ENCODE assay signal across 19 cellular contexts in genomic region chr12:56486694-56487093, GRCh38. TPM values are rescaled to one million over a fixed set of nuclear protein-coding genes. Genes with fewer than 3 reads are reported as not detected.
DNase-seq lines count a peak whose midpoint lies in the region; ATAC-seq lines count a peak whose summit lies in the region.
"Had no signal": no experiment of that assay in that cellular context is flagged by ENCODE, and none has a peak within 500 bp of the region (broad histone marks: within the 10 kb centered on the region; RNA-seq: fewer than 3 reads in every experiment).

No MANE protein-coding gene starts in this region.

- DNase-seq in activated naive CD8-positive, alpha-beta T cell treated with anti-CD3 and anti-CD28 coated beads, Interleukin-2, amount 50 U/mL, for 24 hours = no peak
- DNase-seq in activated T-helper 1 cell treated with anti-CD3 and anti-CD28 coated beads, Interleukin-12 subunit alpha, Interleukin-12 subunit beta, Interleukin-2, Interleukin-4 antibody, amounts not matched to agents 30 ng/mL and 10 ng/mL and 1 ng/mL, durations not matched to agents 14 hours and 24 hours and 36 hours (ENCODE audit: low spot score) = no peak
- DNase-seq in immature natural killer cell (no peak), NCI-H187 (lab: John Stamatoyannopoulos, UW) (no peak), islet precursor cell (no peak)
- DNase-seq in stimulated activated effector memory CD8-positive, alpha-beta T cell treated with anti-CD3 and anti-CD28 coated beads, Interleukin-12 subunit alpha, Interleukin-12 subunit beta, amount 100 ng/mL, for 72 hours (ENCODE audit: low spot score in 2 of 2) = no peak
- DNase-seq: activated CD4-positive, alpha-beta T cell treated with anti-CD3 and anti-CD28 coated beads for 4 hours; activated CD8-positive, alpha-beta memory T cell treated with anti-CD3 and anti-CD28 coated beads, Interleukin-2, amount 50 U/mL, for 48 hours; brain microvascular endothelial cell; GDM1; HCEC 1CT; heart right ventricle; MM.1S; uterus had no signal

- no peaks in the 10 kb centered on the region for H3K36me3 Mint-ChIP-seq in activated naive CD8-positive, alpha-beta T cell
- H3K36me3 Mint-ChIP-seq in activated naive CD8-positive, alpha-beta T cell treated with anti-CD3 and anti-CD28 coated beads, Interleukin-2, amount 50 U/mL, for 24 hours (ENCODE audit: low read depth) = peaks cover 3% of the 10 kb centered on the region
- no peaks in the 10 kb centered on the region for H3K36me3 Mint-ChIP-seq in activated T-helper 1 cell treated with anti-CD3 and anti-CD28 coated beads, Interleukin-12 subunit alpha, Interleukin-12 subunit beta, Interleukin-2, Interleukin-4 antibody, amounts not matched to agents 30 ng/mL and 10 ng/mL and 1 ng/mL, durations not matched to agents 14 hours and 24 hours and 36 hours (ENCODE audit: low read depth)
- H3K36me3 Mint-ChIP-seq in immature natural killer cell = peaks cover 0 to 3% (median 0%) of the 10 kb centered on the region in 3 donors
- no peaks in the 10 kb centered on the region for H3K36me3 Mint-ChIP-seq in stimulated activated effector memory CD8-positive, alpha-beta T cell treated with anti-CD3 and anti-CD28 coated beads, Interleukin-12 subunit alpha, Interleukin-12 subunit beta, amount 100 ng/mL, for 72 hours
- H3K36me3 Mint-ChIP-seq: activated naive CD4-positive, alpha-beta T cell treated with anti-CD3 and anti-CD28 coated beads, Interleukin-2, amount 50 U/mL, for 24 hours had no signal

- intact Hi-C loops in activated T-helper 1 cell treated with anti-CD3 and anti-CD28 coated beads, Interleukin-12 subunit alpha, Interleukin-12 subunit beta, Interleukin-2, Interleukin-4 antibody, amounts not matched to agents 30 ng/mL and 10 ng/mL and 1 ng/mL, durations not matched to agents 14 hours and 24 hours and 36 hours (cut with micrococcal nuclease) = no loop called here

- H3K27me3 Mint-ChIP-seq in activated naive CD8-positive, alpha-beta T cell = peaks cover 3% of the 10 kb centered on the region
- peaks cover 37% of the 10 kb centered on the region for H3K27me3 Mint-ChIP-seq in activated naive CD8-positive, alpha-beta T cell treated with anti-CD3 and anti-CD28 coated beads, Interleukin-2, amount 50 U/mL, for 24 hours
- peaks cover 48% of the 10 kb centered on the region for H3K27me3 Mint-ChIP-seq in activated T-helper 1 cell treated with anti-CD3 and anti-CD28 coated beads, Interleukin-12 subunit alpha, Interleukin-12 subunit beta, Interleukin-2, Interleukin-4 antibody, amounts not matched to agents 30 ng/mL and 10 ng/mL and 1 ng/mL, durations not matched to agents 14 hours and 24 hours and 36 hours (ENCODE audit: insufficient read depth)
- H3K27me3 Mint-ChIP-seq in immature natural killer cell (ENCODE audit: low read depth in 3 of 3) = peaks cover 2 to 17% (median 11%) of the 10 kb centered on the region in 3 donors

- no peak for ATAC-seq in activated naive CD8-positive, alpha-beta T cell treated with anti-CD3 and anti-CD28 coated beads, Interleukin-2, amount 50 U/mL, for 24 hours
- ATAC-seq in stimulated activated effector memory CD8-positive, alpha-beta T cell treated with anti-CD3 and anti-CD28 coated beads, Interleukin-12 subunit alpha, Interleukin-12 subunit beta, amount 100 ng/mL, for 72 hours = no peak
- no peak for ATAC-seq in GM21529 (IDR thresholded peaks at IDR 0.05; ENCODE audit: unreplicated experiment)

- peak overlapping the region; percentile 90 for H3K4me3 Mint-ChIP-seq in activated naive CD8-positive, alpha-beta T cell
- no peak overlapping the region for H3K4me3 Mint-ChIP-seq in activated naive CD8-positive, alpha-beta T cell treated with anti-CD3 and anti-CD28 coated beads, Interleukin-2, amount 50 U/mL, for 24 hours
- H3K4me3 Mint-ChIP-seq in activated T-helper 1 cell treated with anti-CD3 and anti-CD28 coated beads, Interleukin-12 subunit alpha, Interleukin-12 subunit beta, Interleukin-2, Interleukin-4 antibody, amounts not matched to agents 30 ng/mL and 10 ng/mL and 1 ng/mL, durations not matched to agents 14 hours and 24 hours and 36 hours = peak overlapping the region; percentile 85
- H3K4me3 Mint-ChIP-seq in immature natural killer cell = peak overlapping the region in 4 of 5 donors; percentile 33 to 88 (median 76)
- peak overlapping the region; percentile 84 for H3K4me3 Mint-ChIP-seq in stimulated activated effector memory CD8-positive, alpha-beta T cell treated with anti-CD3 and anti-CD28 coated beads, Interleukin-12 subunit alpha, Interleukin-12 subunit beta, amount 100 ng/mL, for 72 hours

- H3K4me1 Mint-ChIP-seq in activated naive CD8-positive, alpha-beta T cell (ENCODE audit: low read depth) = peaks cover 15% of the 10 kb centered on the region
- H3K4me1 Mint-ChIP-seq in activated naive CD8-positive, alpha-beta T cell treated with anti-CD3 and anti-CD28 coated beads, Interleukin-2, amount 50 U/mL, for 24 hours = peaks cover 18% of the 10 kb centered on the region
- peaks cover 22% of the 10 kb centered on the region for H3K4me1 Mint-ChIP-seq in activated T-helper 1 cell treated with anti-CD3 and anti-CD28 coated beads, Interleukin-12 subunit alpha, Interleukin-12 subunit beta, Interleukin-2, Interleukin-4 antibody, amounts not matched to agents 30 ng/mL and 10 ng/mL and 1 ng/mL, durations not matched to agents 14 hours and 24 hours and 36 hours (ENCODE audit: low read depth)
- H3K4me1 Mint-ChIP-seq in immature natural killer cell = peaks cover 14 to 18% of the 10 kb centered on the region in 2 donors
- peaks cover 17% of the 10 kb centered on the region for H3K4me1 Mint-ChIP-seq in stimulated activated effector memory CD8-positive, alpha-beta T cell treated with anti-CD3 and anti-CD28 coated beads, Interleukin-12 subunit alpha, Interleukin-12 subunit beta, amount 100 ng/mL, for 72 hours

- H3K9me3 Mint-ChIP-seq in activated naive CD8-positive, alpha-beta T cell (ENCODE audit: low read depth) = no peaks in the 10 kb centered on the region
- no peaks in the 10 kb centered on the region for H3K9me3 Mint-ChIP-seq in activated naive CD8-positive, alpha-beta T cell treated with anti-CD3 and anti-CD28 coated beads, Interleukin-2, amount 50 U/mL, for 24 hours
- H3K9me3 Mint-ChIP-seq in activated T-helper 1 cell treated with anti-CD3 and anti-CD28 coated beads, Interleukin-12 subunit alpha, Interleukin-12 subunit beta, Interleukin-2, Interleukin-4 antibody, amounts not matched to agents 30 ng/mL and 10 ng/mL and 1 ng/mL, durations not matched to agents 14 hours and 24 hours and 36 hours = no peaks in the 10 kb centered on the region
- H3K9me3 Mint-ChIP-seq in immature natural killer cell = peaks cover 0 to 4% (median 0%) of the 10 kb centered on the region in 6 donors
- peaks cover 2% of the 10 kb centered on the region for H3K9me3 Mint-ChIP-seq in stimulated activated effector memory CD8-positive, alpha-beta T cell treated with anti-CD3 and anti-CD28 coated beads, Interleukin-12 subunit alpha, Interleukin-12 subunit beta, amount 100 ng/mL, for 72 hours
- H3K9me3 Mint-ChIP-seq: activated naive CD4-positive, alpha-beta T cell treated with anti-CD3 and anti-CD28 coated beads, Interleukin-2, amount 50 U/mL, for 24 hours had no signal

- H3K27ac Mint-ChIP-seq in activated naive CD8-positive, alpha-beta T cell = no peak overlapping the region
- H3K27ac Mint-ChIP-seq in activated naive CD8-positive, alpha-beta T cell treated with anti-CD3 and anti-CD28 coated beads, Interleukin-2, amount 50 U/mL, for 24 hours = no peak overlapping the region
- H3K27ac Mint-ChIP-seq in activated T-helper 1 cell treated with anti-CD3 and anti-CD28 coated beads, Interleukin-12 subunit alpha, Interleukin-12 subunit beta, Interleukin-2, Interleukin-4 antibody, amounts not matched to agents 30 ng/mL and 10 ng/mL and 1 ng/mL, durations not matched to agents 14 hours and 24 hours and 36 hours = no peak overlapping the region
- peak overlapping the region in 1 of 6 donors; percentile 50 for H3K27ac Mint-ChIP-seq in immature natural killer cell
- H3K27ac Mint-ChIP-seq in stimulated activated effector memory CD8-positive, alpha-beta T cell treated with anti-CD3 and anti-CD28 coated beads, Interleukin-12 subunit alpha, Interleukin-12 subunit beta, amount 100 ng/mL, for 72 hours = no peak overlapping the region

RNA-seq across cellular contexts. Expression of gene GLS2, which starts 1.3 kb away (rescaled TPM):
- total RNA-seq in activated T-helper 1 cell treated with anti-CD3 and anti-CD28 coated beads, Interleukin-12 subunit alpha, Interleukin-12 subunit beta, Interleukin-2, Interleukin-4 antibody, amounts not matched to agents 30 ng/mL and 10 ng/mL and 1 ng/mL, durations not matched to agents 14 hours and 24 hours and 36 hours = 1.5 and 2.6 TPM in 2 replicates
- polyA plus RNA-seq in immature natural killer cell = 1 to 10 TPM in 2 of 3 donors, under 1 TPM in 1; 0.57 to 2.0 (median 1.2) TPM
- total RNA-seq: SJSA1 had no signal

RNA-seq across cellular contexts. Expression of gene SPRYD4, which starts 18.3 kb away (rescaled TPM):
- 5.0 and 5.5 TPM in 2 replicates for total RNA-seq in activated T-helper 1 cell treated with anti-CD3 and anti-CD28 coated beads, Interleukin-12 subunit alpha, Interleukin-12 subunit beta, Interleukin-2, Interleukin-4 antibody, amounts not matched to agents 30 ng/mL and 10 ng/mL and 1 ng/mL, durations not matched to agents 14 hours and 24 hours and 36 hours
- polyA plus RNA-seq in immature natural killer cell = 1 to 10 TPM in 2 of 3 donors, under 1 TPM in 1; 0.82 to 1.1 (median 1.1) TPM

RNA-seq across cellular contexts. Expression of gene MIP, which starts 32.2 kb away (rescaled TPM):
- total RNA-seq in activated T-helper 1 cell treated with anti-CD3 and anti-CD28 coated beads, Interleukin-12 subunit alpha, Interleukin-12 subunit beta, Interleukin-2, Interleukin-4 antibody, amounts not matched to agents 30 ng/mL and 10 ng/mL and 1 ng/mL, durations not matched to agents 14 hours and 24 hours and 36 hours = not detected in 2 replicates
- under 1 TPM in 2 of 3 donors, not detected in 1; 0.15 to 0.25 TPM for polyA plus RNA-seq in immature natural killer cell
- total RNA-seq: stomach, uterus had no signal
- polyA plus RNA-seq: heart right ventricle, stomach had no signal

RNA-seq across cellular contexts. Expression of gene RBMS2, which starts 34.9 kb away (rescaled TPM):
- 4.0 and 6.5 TPM in 2 replicates for total RNA-seq in activated T-helper 1 cell treated with anti-CD3 and anti-CD28 coated beads, Interleukin-12 subunit alpha, Interleukin-12 subunit beta, Interleukin-2, Interleukin-4 antibody, amounts not matched to agents 30 ng/mL and 10 ng/mL and 1 ng/mL, durations not matched to agents 14 hours and 24 hours and 36 hours
- polyA plus RNA-seq in immature natural killer cell = 1 to 10 TPM; 1.1 to 1.3 (median 1.3) TPM

RNA-seq across cellular contexts. Expression of gene TIMELESS, which starts 37.5 kb away (rescaled TPM):
- total RNA-seq in activated T-helper 1 cell treated with anti-CD3 and anti-CD28 coated beads, Interleukin-12 subunit alpha, Interleukin-12 subunit beta, Interleukin-2, Interleukin-4 antibody, amounts not matched to agents 30 ng/mL and 10 ng/mL and 1 ng/mL, durations not matched to agents 14 hours and 24 hours and 36 hours = 44.9 and 45.8 TPM in 2 replicates
- polyA plus RNA-seq in immature natural killer cell = 10 to 100 TPM in 1 of 3 donors, 1 to 10 TPM in 2; 3.5 to 11.3 (median 4.8) TPM
